ENCODE assay signal across 8 cellular contexts in the genomic region with DNA sequence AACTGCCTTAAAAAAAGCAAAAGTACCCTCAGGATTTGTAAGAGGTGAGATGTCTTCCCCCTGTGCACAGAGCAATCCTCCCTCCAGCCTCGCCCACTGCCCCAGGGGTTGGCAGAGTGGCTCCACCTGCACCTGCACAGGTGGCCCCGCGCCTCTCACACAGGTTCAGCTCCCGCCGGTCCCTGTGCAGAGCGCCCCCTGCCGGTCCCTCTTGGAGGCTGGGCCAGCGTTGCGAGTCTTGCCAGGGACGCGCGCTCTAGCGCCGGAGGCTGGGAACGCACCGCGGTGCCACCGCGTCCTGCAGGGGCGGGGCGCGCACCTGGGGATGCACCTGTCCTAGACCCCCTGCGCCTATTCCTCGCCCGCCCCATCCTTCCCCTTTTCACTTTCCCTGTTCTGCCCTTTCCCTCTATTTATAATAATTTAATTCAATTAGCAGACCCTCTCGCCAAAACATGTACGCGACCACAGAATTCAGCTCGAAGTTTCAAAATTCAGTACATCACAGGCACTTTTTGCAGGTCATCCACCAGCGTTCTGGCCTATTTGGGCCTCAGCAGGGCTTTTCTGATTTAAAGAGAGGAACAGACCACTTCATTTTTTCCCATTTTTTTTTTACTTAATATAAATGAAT.
A peak's percentile ranks its signal among the peaks of the same experiment; 100 is the strongest.
DNase-seq lines count a peak whose midpoint lies in the region; ATAC-seq and TF ChIP-seq lines count a peak whose summit lies in the region.

No MANE protein-coding gene starts in this region.

- TF ChIP-seq POLR2A in Peyer's patch (IDR thresholded peaks at IDR 0.05): no peak

- intact Hi-C loops in left ventricle myocardium inferior (cut with micrococcal nuclease): no loop called here

- H3K27me3 Mint-ChIP-seq in activated CD8-positive, alpha-beta memory T cell treated with anti-CD3 and anti-CD28 coated beads, Interleukin-2, amount 10 ng/mL, durations not matched to agents 7 days and 5 days: no peaks in the 10 kb centered on the region
- H3K27me3 Mint-ChIP-seq in nephron progenitor cell (ENCODE audit: low read depth, poor library complexity): peaks cover 57% of the 10 kb centered on the region

- no peaks in the 10 kb centered on the region for H3K36me3 Mint-ChIP-seq in activated CD8-positive, alpha-beta memory T cell treated with anti-CD3 and anti-CD28 coated beads, Interleukin-2, amount 10 ng/mL, durations not matched to agents 7 days and 5 days
- no peaks in the 10 kb centered on the region for H3K36me3 Mint-ChIP-seq in nephron progenitor cell (ENCODE audit: low read depth)

- H3K27ac ChIP-seq in left ventricle myocardium inferior (replicated peaks) (no peak overlapping the region), right atrium auricular region (no peak overlapping the region), osteoblast (ENCODE audit: low read depth, low read length) (no peak overlapping the region), Peyer's patch (no peak overlapping the region)

- no peak overlapping the region for H3K4me3 ChIP-seq in left ventricle myocardium inferior
- H3K4me3 ChIP-seq in right atrium auricular region: no peak overlapping the region
- H3K4me3 ChIP-seq in osteoblast (ENCODE audit: insufficient read depth, low read length): no peak overlapping the region
- H3K4me3 ChIP-seq in Peyer's patch: no peak overlapping the region

- no peaks in the 10 kb centered on the region for H3K36me3 ChIP-seq in left ventricle myocardium inferior
- H3K36me3 ChIP-seq in right atrium auricular region: no peaks in the 10 kb centered on the region
- no peaks in the 10 kb centered on the region for H3K36me3 ChIP-seq in osteoblast (ENCODE audit: insufficient read depth, low read length)
- H3K36me3 ChIP-seq in Peyer's patch: no peaks in the 10 kb centered on the region

- no peaks in the 10 kb centered on the region for H4K20me1 ChIP-seq in osteoblast (ENCODE audit: insufficient read depth, low read length)

- H3K9me3 ChIP-seq in left ventricle myocardium inferior (replicated peaks) (no peaks in the 10 kb centered on the region), right atrium auricular region (no peaks in the 10 kb centered on the region), osteoblast (ENCODE audit: low read depth, low read length) (peaks cover 5% of the 10 kb centered on the region), Peyer's patch (no peaks in the 10 kb centered on the region)

- H3K27me3 ChIP-seq in left ventricle myocardium inferior (ENCODE audit: low read depth) (peaks cover 71% of the 10 kb centered on the region), right atrium auricular region (no peaks in the 10 kb centered on the region), osteoblast (ENCODE audit: insufficient read depth, low read length) (no peaks in the 10 kb centered on the region), Peyer's patch (no peaks in the 10 kb centered on the region)

- ATAC-seq in HG03103 (IDR thresholded peaks at IDR 0.05; ENCODE audit: low read depth, unreplicated experiment): peak; percentile 76
- ATAC-seq in activated CD8-positive, alpha-beta memory T cell treated with anti-CD3 and anti-CD28 coated beads, Interleukin-2, amount 10 ng/mL, durations not matched to agents 7 days and 5 days: no peak

- no peaks in the 10 kb centered on the region for H3K9me3 Mint-ChIP-seq in activated CD8-positive, alpha-beta memory T cell treated with anti-CD3 and anti-CD28 coated beads, Interleukin-2, amount 10 ng/mL, durations not matched to agents 7 days and 5 days (ENCODE audit: low read depth)
- H3K9me3 Mint-ChIP-seq in nephron progenitor cell: no peaks in the 10 kb centered on the region

- DNase-seq in left ventricle myocardium inferior (no peak), right atrium auricular region (ENCODE audit: low spot score) (no peak), nephron progenitor cell (peak; percentile 90), amniotic stem cell (lab: John Stamatoyannopoulos, UW) (no peak), osteoblast (ENCODE audit: insufficient read length, low spot score, missing footprints) (no peak), Peyer's patch (no peak)
- peak; percentile 45 for DNase-seq in activated CD8-positive, alpha-beta memory T cell treated with anti-CD3 and anti-CD28 coated beads, Interleukin-2, amount 10 ng/mL, durations not matched to agents 7 days and 5 days

- no peaks in the 10 kb centered on the region for H3K4me1 ChIP-seq in left ventricle myocardium inferior
- no peaks in the 10 kb centered on the region for H3K4me1 ChIP-seq in right atrium auricular region
- H3K4me1 ChIP-seq in osteoblast (ENCODE audit: insufficient read depth, low read length): no peaks in the 10 kb centered on the region
- no peaks in the 10 kb centered on the region for H3K4me1 ChIP-seq in Peyer's patch

- CTCF ChIA-PET in activated CD8-positive, alpha-beta memory T cell treated with anti-CD3 and anti-CD28 coated beads, Interleukin-2, amount 10 ng/mL, durations not matched to agents 7 days and 5 days (lab: Charles Lee): interaction anchor here (0.6 kb wide), 1 partner anchor 228 kb away, joined by 4 read pairs; no protein-coding TSS in a partner anchor

- no peak overlapping the region for H3K4me3 Mint-ChIP-seq in activated CD8-positive, alpha-beta memory T cell treated with anti-CD3 and anti-CD28 coated beads, Interleukin-2, amount 10 ng/mL, durations not matched to agents 7 days and 5 days
- H3K4me3 Mint-ChIP-seq in nephron progenitor cell: no peak overlapping the region

- H2AFZ ChIP-seq in osteoblast (ENCODE audit: low read length): no peak overlapping the region

- H3K4me2 ChIP-seq in osteoblast (ENCODE audit: insufficient read depth, low read length): no peak overlapping the region

- TF ChIP-seq CTCF in left ventricle myocardium inferior (IDR thresholded peaks at IDR 0.05; ENCODE audit: borderline replicate concordance) (peak; percentile 29), right atrium auricular region (IDR thresholded peaks at IDR 0.05) (peak in 1 of 2 donors; percentile 31), nephron progenitor cell (IDR thresholded peaks at IDR 0.05) (peak; percentile 93), osteoblast (IDR thresholded peaks at IDR 0.05; ENCODE audit: extremely low read depth, low read depth, low read length) (no peak), Peyer's patch (IDR thresholded peaks at IDR 0.05) (no peak)

- H3K27ac Mint-ChIP-seq in activated CD8-positive, alpha-beta memory T cell treated with anti-CD3 and anti-CD28 coated beads, Interleukin-2, amount 10 ng/mL, durations not matched to agents 7 days and 5 days: no peak overlapping the region
- no peak overlapping the region for H3K27ac Mint-ChIP-seq in nephron progenitor cell

- H3K4me1 Mint-ChIP-seq in activated CD8-positive, alpha-beta memory T cell treated with anti-CD3 and anti-CD28 coated beads, Interleukin-2, amount 10 ng/mL, durations not matched to agents 7 days and 5 days: no peaks in the 10 kb centered on the region
- H3K4me1 Mint-ChIP-seq in nephron progenitor cell: no peaks in the 10 kb centered on the region

- no peaks in the 10 kb centered on the region for H3K79me2 ChIP-seq in osteoblast (ENCODE audit: insufficient read depth, low read length)

Comparison
In these comparisons a context has a peak if more than half of its experiments do, and no peak if none do; other contexts are left out.
1. DNase-seq: peak in activated CD8-positive, alpha-beta memory T cell treated with anti-CD3 and anti-CD28 coated beads, Interleukin-2, amount 10 ng/mL, durations not matched to agents 7 days and 5 days (single experiment) and nephron progenitor cell (single experiment); none in left ventricle myocardium inferior (single experiment), right atrium auricular region (single experiment), amniotic stem cell (single experiment), osteoblast (single experiment) and Peyer's patch (0 of 3).
2. CTCF ChIP-seq: peak in left ventricle myocardium inferior (single experiment) and nephron progenitor cell (single experiment); none in osteoblast (single experiment) and Peyer's patch (0 of 6).